Comparison of ENCODE assay signal across 1 cellular context in genomic region chr6:169291639-169292339, GRCh38.
TF ChIP-seq lines count a peak whose summit lies in the region.

No MANE protein-coding gene starts in this region.

TF ChIP-seq in HCT116, 20 proteins besides CTCF, POLR2A, EP300 and RAD21 (continued from another document):
- no peak for TF ChIP-seq ELF1 (IDR thresholded peaks at IDR 0.05; ENCODE audit: borderline replicate concordance, low read depth)
- TF ChIP-seq EZH2 (IDR thresholded peaks at IDR 0.05): no peak
- TF ChIP-seq SIN3A (IDR thresholded peaks at IDR 0.05; ENCODE audit: low read depth): no peak
